ENCODE assay signal across 8 cellular contexts in the genomic region with DNA sequence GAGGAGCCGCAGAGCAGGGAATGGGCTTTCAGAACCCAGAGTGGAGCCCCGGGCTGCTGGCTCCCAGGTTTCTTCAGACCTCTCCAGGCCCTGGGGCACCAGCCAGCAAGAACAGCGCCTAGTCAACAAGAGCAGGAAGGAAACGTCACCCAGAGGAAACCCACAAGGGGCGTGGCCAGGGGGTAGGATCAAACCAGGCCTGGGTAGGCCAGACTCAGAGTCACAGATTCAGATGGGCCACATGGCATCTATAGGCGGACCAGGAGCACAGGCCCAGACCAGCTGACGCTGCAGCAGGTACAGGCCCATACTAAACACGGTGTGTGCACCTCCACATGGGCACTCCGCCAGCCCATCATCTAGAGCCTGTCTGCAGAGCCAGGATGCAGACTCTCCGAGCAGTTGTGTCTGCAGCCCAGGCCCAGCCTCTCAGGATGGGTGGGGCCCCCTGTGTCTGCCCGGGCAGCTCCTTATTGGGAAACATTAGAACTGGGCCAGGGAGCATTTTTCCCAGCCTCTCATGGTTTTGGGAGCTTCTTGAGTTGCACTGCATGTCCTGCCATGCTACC. TPM values are rescaled to one million over a fixed set of nuclear protein-coding genes. Genes with fewer than 3 reads are reported as not detected.
DNase-seq lines count a peak whose midpoint lies in the region; ATAC-seq lines count a peak whose summit lies in the region.

Gene NLRP1 (minus strand): TSS at position 127 of the 569 bp plus-strand sequence. CDS start 552 bp downstream, outside the sequence.

- CTCF ChIA-PET in activated CD8-positive, alpha-beta memory T cell treated with anti-CD3 and anti-CD28 coated beads, Interleukin-2, amount 10 ng/mL, durations not matched to agents 7 days and 5 days (lab: Charles Lee) = interaction anchor here (0.6 to 2.4 kb wide), 6 partner anchors 9 to 841 kb away, joined by 3 to 7 read pairs (median 4); partner anchors contain the start of genes C1QBP, DERL2 and MIS12

- H3K4me1 Mint-ChIP-seq in activated CD8-positive, alpha-beta memory T cell treated with anti-CD3 and anti-CD28 coated beads, Interleukin-2, amount 10 ng/mL, durations not matched to agents 7 days and 5 days = peaks cover 63% of the 10 kb centered on the region

- no peaks in the 10 kb centered on the region for H3K9me3 ChIP-seq in muscle layer of duodenum (ENCODE audit: control insufficient read depth in 1 of 2, low read length in 2 of 2)

- peak; percentile 74 for DNase-seq in NK-92 treated with Interleukin-12 subunit alpha and Interleukin-12 subunit beta, amount 100 ng/mL, for 24 hours (lab: John Stamatoyannopoulos, UW)
- DNase-seq in activated CD8-positive, alpha-beta memory T cell treated with anti-CD3 and anti-CD28 coated beads, Interleukin-2, amount 10 ng/mL, durations not matched to agents 7 days and 5 days = peak; percentile 98
- peak; percentile 48 for DNase-seq in epidermal melanocyte (ENCODE audit: insufficient read length, low spot score)
- peak; percentile 82 to 96 for DNase-seq in stimulated activated CD8-positive, alpha-beta memory T cell treated with anti-CD3 and anti-CD28 coated beads, Interleukin-7, amount 100 ng/mL, for 48 hours (ENCODE audit: extremely low read depth in 1 of 2, low read depth in 1 of 2)
- no peak for DNase-seq in DMS53 treated with DMSO at 0.1 percent for 48 hours (lab: John Stamatoyannopoulos, UW; ENCODE audit: unreplicated experiment)

- peaks cover 28% of the 10 kb centered on the region for H3K36me3 Mint-ChIP-seq in activated CD8-positive, alpha-beta memory T cell treated with anti-CD3 and anti-CD28 coated beads, Interleukin-2, amount 10 ng/mL, durations not matched to agents 7 days and 5 days

- H3K36me3 ChIP-seq in muscle layer of duodenum (ENCODE audit: control insufficient read depth in 1 of 2, insufficient read depth in 2 of 2, low read length in 2 of 2) = no peaks in the 10 kb centered on the region

- peak within 1 kb of the TSS; percentile 59 to 66 for H3K4me3 ChIP-seq in muscle layer of duodenum (ENCODE audit: low read depth in 1 of 2, low read length in 2 of 2)

- H3K27me3 ChIP-seq in muscle layer of duodenum (ENCODE audit: low read depth, low read length) = no peaks in the 10 kb centered on the region

- peak within 1 kb of the TSS; percentile 93 for H3K27ac Mint-ChIP-seq in activated CD8-positive, alpha-beta memory T cell treated with anti-CD3 and anti-CD28 coated beads, Interleukin-2, amount 10 ng/mL, durations not matched to agents 7 days and 5 days

- H3K9me3 Mint-ChIP-seq in activated CD8-positive, alpha-beta memory T cell treated with anti-CD3 and anti-CD28 coated beads, Interleukin-2, amount 10 ng/mL, durations not matched to agents 7 days and 5 days (ENCODE audit: low read depth) = no peaks in the 10 kb centered on the region

- peak within 1 kb of the TSS; percentile 88 for H3K4me3 Mint-ChIP-seq in activated CD8-positive, alpha-beta memory T cell treated with anti-CD3 and anti-CD28 coated beads, Interleukin-2, amount 10 ng/mL, durations not matched to agents 7 days and 5 days

- H3K4me1 ChIP-seq in muscle layer of duodenum (ENCODE audit: control insufficient read depth in 1 of 2, insufficient read depth in 2 of 2, low read length in 2 of 2) = peaks cover 12 to 18% of the 10 kb centered on the region in 2 donors

- peak within 1 kb of the TSS; percentile 91 for H3K27ac ChIP-seq in muscle layer of duodenum (ENCODE audit: low read length)

- peaks cover 7% of the 10 kb centered on the region for H3K27me3 Mint-ChIP-seq in activated CD8-positive, alpha-beta memory T cell treated with anti-CD3 and anti-CD28 coated beads, Interleukin-2, amount 10 ng/mL, durations not matched to agents 7 days and 5 days

- ATAC-seq in GM18519 (IDR thresholded peaks at IDR 0.05; ENCODE audit: low FRiP score, unreplicated experiment) (peak; percentile 62), HG02870 (IDR thresholded peaks at IDR 0.05; ENCODE audit: unreplicated experiment) (peak; percentile 80)
- ATAC-seq in activated CD8-positive, alpha-beta memory T cell treated with anti-CD3 and anti-CD28 coated beads, Interleukin-2, amount 10 ng/mL, durations not matched to agents 7 days and 5 days = peak; percentile 96

RNA-seq across cellular contexts. Expression of gene NLRP1, which starts in this region (rescaled TPM):
- total RNA-seq in activated CD8-positive, alpha-beta memory T cell treated with anti-CD3 and anti-CD28 coated beads, Interleukin-2, amount 10 ng/mL, durations not matched to agents 7 days and 5 days = 10 to 100 TPM; 39.1 to 66.6 TPM
